19 cellular contexts compared by ENCODE assay signal in the genomic region with DNA sequence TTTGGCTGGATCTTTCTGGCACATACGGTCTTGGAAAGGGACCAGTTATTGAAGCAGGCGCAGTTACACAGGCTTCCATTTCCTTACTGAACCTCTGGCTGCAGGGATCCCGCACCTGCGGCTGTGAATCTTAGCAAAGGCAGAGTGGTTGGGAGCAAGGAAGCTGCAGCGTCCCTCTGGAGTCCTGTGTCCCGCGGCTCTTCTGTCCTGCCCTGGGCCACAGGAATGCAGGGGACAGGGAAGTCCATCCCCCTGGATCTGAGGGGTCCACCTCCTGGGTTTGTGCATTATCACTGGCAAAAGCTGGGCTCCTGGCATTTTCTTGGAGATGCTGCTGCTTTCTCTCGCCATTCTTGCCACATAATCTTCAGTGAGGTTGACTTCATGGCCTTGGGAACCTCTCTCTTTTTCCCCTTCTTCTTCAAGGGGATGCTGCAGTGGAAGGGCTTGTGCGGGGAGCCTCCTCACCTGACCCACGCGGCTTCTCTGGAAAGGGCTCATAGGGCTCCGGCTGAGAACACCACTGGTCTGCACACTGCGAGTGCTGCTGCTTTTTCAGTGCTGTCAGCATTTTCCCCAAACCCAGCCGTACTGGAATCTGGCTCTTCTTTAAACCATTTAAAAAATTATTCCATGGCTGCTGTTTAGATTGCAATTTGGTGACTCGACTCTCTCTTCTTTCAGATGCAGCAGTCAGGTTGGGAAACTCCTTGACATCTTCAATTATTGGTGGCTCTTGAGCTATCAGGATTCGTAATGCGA.
"Had no signal": no experiment of that assay in that cellular context is flagged by ENCODE, and none has a peak within 500 bp of the region (broad histone marks: within the 10 kb centered on the region; RNA-seq: fewer than 3 reads in every experiment).

No MANE protein-coding gene starts in this region.

- H3K79me2 ChIP-seq: hepatocyte had no signal

- H3K4me2 ChIP-seq: hepatocyte had no signal

- DNase-seq: effector CD4-positive, alpha-beta T cell; endodermal cell; erythroblast; foreskin melanocyte; head of caudate nucleus; left colon; mesendoderm; naive B cell; small intestine; stimulated activated CD4-positive, alpha-beta T cell treated with anti-CD3 and anti-CD28 coated beads, Interleukin-2, amount 100 ng/mL, for 48 hours; stimulated activated naive CD8-positive, alpha-beta T cell treated with anti-CD3 and anti-CD28 coated beads, Interleukin-15, Interleukin-2, amounts not matched to agents 100 U/mL and 50 U/mL, for 24 hours; thyroid gland; upper lobe of left lung had no signal

- H3K4me1 ChIP-seq: right atrium auricular region, suprapubic skin, thyroid gland, upper lobe of left lung, vagina had no signal

- ATAC-seq: left colon; stimulated activated naive CD8-positive, alpha-beta T cell treated with anti-CD3 and anti-CD28 coated beads, Interleukin-15, Interleukin-2, amounts not matched to agents 100 U/mL and 50 U/mL, for 24 hours had no signal

- H2AFZ ChIP-seq: hepatocyte had no signal

- H3K4me3 ChIP-seq: coronary artery, hepatocyte, right atrium auricular region, suprapubic skin, thyroid gland, upper lobe of left lung, vagina had no signal

- H3K36me3 ChIP-seq: neutrophil, right atrium auricular region, suprapubic skin, thyroid gland, upper lobe of left lung, vagina had no signal

- H3K27ac ChIP-seq: coronary artery, hepatocyte, neutrophil, right atrium auricular region, suprapubic skin, thyroid gland, upper lobe of left lung, vagina had no signal

- H3K9me3 ChIP-seq: neutrophil, right atrium auricular region, suprapubic skin, thyroid gland, upper lobe of left lung, vagina had no signal

- H3K27me3 ChIP-seq: hepatocyte, neutrophil, right atrium auricular region, suprapubic skin, thyroid gland, upper lobe of left lung, vagina had no signal
